Comparison of ENCODE assay signal across 17 cellular contexts in genomic region chr4:120842046-120842445, GRCh38.
DNase-seq lines count a peak whose midpoint lies in the region; ATAC-seq and TF ChIP-seq lines count a peak whose summit lies in the region.
"Had no signal": no experiment of that assay in that cellular context is flagged by ENCODE, and none has a peak within 500 bp of the region (broad histone marks: within the 10 kb centered on the region; RNA-seq: fewer than 3 reads in every experiment).

No MANE protein-coding gene starts in this region.

- 30% methylated on average over 3 of the region's 3 CpGs for WGBS in SK-N-SH (ENCODE audit: low lambda C conversion rate)

- TF ChIP-seq CTCF in SK-N-SH (IDR thresholded peaks at IDR 0.05), result no peak

- peak; percentile 11; the same call in 1 of the 2 replicates for TF ChIP-seq RAD21 in SK-N-SH (IDR thresholded peaks at IDR 0.05; ENCODE audit: low read length)

- H3K4me2 ChIP-seq in SK-N-SH, result peak overlapping the region; percentile 15; the same call in 1 of the 2 replicates

- H4K20me1 ChIP-seq in SK-N-SH (ENCODE audit: insufficient read depth), result no peaks in the 10 kb centered on the region

- POLR2A ChIA-PET in SK-N-SH (lab: Yijun Ruan, JAX), result no interaction called here

- H3K9me3 ChIP-seq in SK-N-SH, result no peaks in the 10 kb centered on the region
- H3K9me3 ChIP-seq: gastrocnemius medialis, mucosa of descending colon had no signal

- H3K9me2 ChIP-seq in SK-N-SH, result no peaks in the 10 kb centered on the region

- H3K27ac ChIP-seq in SK-N-SH (ENCODE audit: low read depth in 2 of 2, low read length in 1 of 2), result peak overlapping the region; percentile 29 to 58
- H3K27ac ChIP-seq: gastrocnemius medialis, HL-60 had no signal

- peaks cover 5% of the 10 kb centered on the region for H3F3A ChIP-seq in SK-N-SH (replicated peaks; ENCODE audit: insufficient read depth)

- CTCF ChIA-PET in SK-N-SH (lab: Yijun Ruan, JAX), result interaction anchor here (1.3 kb wide), 1 partner anchor 11 kb away, joined by 3 read pairs; no protein-coding TSS in a partner anchor

- H3K9ac ChIP-seq in SK-N-SH, result no peak overlapping the region; the same call in 1 of the 2 replicates

- H3K27me3 ChIP-seq in SK-N-SH (ENCODE audit: insufficient read depth), result no peaks in the 10 kb centered on the region
- H3K27me3 ChIP-seq: gastrocnemius medialis had no signal

- H2AFZ ChIP-seq in SK-N-SH (ENCODE audit: low read depth), result no peak overlapping the region

- H3K36me3 ChIP-seq in SK-N-SH (replicated peaks in 1 of 2; ENCODE audit: control insufficient read depth in 1 of 2, insufficient read depth in 2 of 2, low read length in 1 of 2), result no peaks in the 10 kb centered on the region
- H3K36me3 ChIP-seq: gastrocnemius medialis had no signal

- peaks cover 7 to 9% of the 10 kb centered on the region in 2 experiments; a peak in 2 of 4 replicates for H3K4me1 ChIP-seq in SK-N-SH (ENCODE audit: control insufficient read depth in 1 of 2, insufficient read depth in 2 of 2, low read depth in 1 of 2, low read length in 1 of 2)
- H3K4me1 ChIP-seq: gastrocnemius medialis had no signal

- H3K4me3 ChIP-seq in SK-N-SH (ENCODE audit: low read depth in 2 of 2, low read length in 1 of 2) (no peak overlapping the region), skeletal muscle cell (ENCODE audit: low read depth, low read length) (no peak overlapping the region)
- H3K4me3 ChIP-seq: gastrocnemius medialis, mucosa of descending colon had no signal

- peak in 1 of 2 experiments; percentile 71; a peak in 2 of 4 replicates for TF ChIP-seq EP300 in SK-N-SH (IDR thresholded peaks at IDR 0.05; ENCODE audit: borderline replicate concordance in 1 of 2, low read depth in 1 of 2, low read length in 1 of 2)

- no peaks in the 10 kb centered on the region for H3K79me2 ChIP-seq in SK-N-SH (ENCODE audit: insufficient read depth)

- no peak for ATAC-seq in GM21576 (IDR thresholded peaks at IDR 0.05; ENCODE audit: unreplicated experiment)
- ATAC-seq: gastrocnemius medialis, mucosa of descending colon, T-cell had no signal

- peak; percentile 39 for DNase-seq in NCI-H2029 (lab: John Stamatoyannopoulos, UW)
- DNase-seq in NCI-H2029 treated with DMSO at 0.1 percent for 48 hours (lab: John Stamatoyannopoulos, UW), result no peak
- DNase-seq in SK-N-SH, result peak; percentile 21
- peak; percentile 60 for DNase-seq in fibroblast of the conjunctiva (ENCODE audit: low read depth)
- peak; percentile 64 for DNase-seq in skeletal muscle cell (ENCODE audit: low read depth)
- no peak for DNase-seq in NOMO-1 treated with DMSO at 0.1 percent for 48 hours (lab: John Stamatoyannopoulos, UW; ENCODE audit: unreplicated experiment)
- no peak for DNase-seq in NCI-H1436 treated with DMSO at 0.1 percent for 48 hours (lab: John Stamatoyannopoulos, UW)
- DNase-seq: activated B cell treated with CpG ODN at 0.5 μM for 24 hours, activated gamma-delta T cell treated with Interleukin-2 at 50 U/mL for 16 hours, gastrocnemius medialis, KBM-7, mucosa of descending colon, NCI-H1092, NCI-H69, T-cell had no signal

TF ChIP-seq in SK-N-SH, 30 proteins besides CTCF, POLR2A, EP300 and RAD21:
- TF ChIP-seq REST (IDR thresholded peaks at IDR 0.05; ENCODE audit: low read depth, low read length) (no peak), NRF1 (IDR thresholded peaks at IDR 0.05; ENCODE audit: low read depth, low read length) (no peak), PBX3 (IDR thresholded peaks at IDR 0.05) (0 out of 2 replicates have a peak, but pooled peaks have one; percentile 42), SMC3 (IDR thresholded peaks at IDR 0.05; ENCODE audit: low read depth, low read length) (no peak), FOXJ3 (CRISPR knock-in tag; IDR thresholded peaks at IDR 0.05) (no peak), TCF12 (IDR thresholded peaks at IDR 0.05) (peak; percentile 66), IRF3 (IDR thresholded peaks at IDR 0.05; ENCODE audit: low read depth, low read length) (no peak), NFIC (IDR thresholded peaks at IDR 0.05; ENCODE audit: borderline replicate concordance) (0 out of 2 replicates have a peak, but pooled peaks have one; percentile 12), CHD2 (IDR thresholded peaks at IDR 0.05; ENCODE audit: low read length, partially characterized antibody) (no peak), RCOR1 (IDR thresholded peaks at IDR 0.05; ENCODE audit: low read length) (no peak)

Comparison
In these comparisons a context has a peak if more than half of its experiments do, and no peak if none do; other contexts are left out.
1. DNase-seq: peak in NCI-H2029 (single experiment), SK-N-SH (single experiment), fibroblast of the conjunctiva (single experiment) and skeletal muscle cell (single experiment); none in NCI-H2029 treated with DMSO at 0.1 percent for 48 hours (single experiment), NOMO-1 treated with DMSO at 0.1 percent for 48 hours (single experiment) and NCI-H1436 treated with DMSO at 0.1 percent for 48 hours (single experiment).